In the genomic region with DNA sequence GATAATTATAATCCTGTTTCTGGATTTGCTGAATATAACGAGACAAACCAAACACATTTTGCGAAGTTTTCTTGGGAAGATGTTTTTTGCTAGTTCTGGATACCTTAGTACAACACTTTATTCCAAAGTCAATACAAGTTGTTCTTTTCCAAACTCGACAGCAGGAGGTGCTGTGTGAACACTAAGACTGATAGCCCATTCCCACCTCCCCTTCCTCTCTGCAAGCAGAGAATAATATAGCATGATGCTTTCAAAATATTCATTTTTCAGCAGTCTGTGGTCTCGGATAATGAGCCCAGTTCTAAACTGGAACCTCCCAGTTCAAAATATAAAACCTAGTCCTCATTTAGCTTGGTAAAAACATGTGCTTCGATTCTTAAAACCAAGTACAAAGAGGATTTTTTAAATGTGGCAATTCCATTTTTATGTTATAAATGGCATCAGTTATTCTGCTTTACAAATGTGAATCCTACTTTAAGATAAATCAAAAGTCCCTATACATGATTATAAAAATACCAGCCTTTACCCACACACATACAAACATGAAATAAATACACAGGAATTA, we compare ENCODE assay signal across 8 cellular contexts.
DNase-seq lines count a peak whose midpoint lies in the region; ATAC-seq and TF ChIP-seq lines count a peak whose summit lies in the region.

No MANE protein-coding gene starts in this region.

- ATAC-seq in HG02610 (IDR thresholded peaks at IDR 0.05; ENCODE audit: unreplicated experiment), result peak; percentile 49
- ATAC-seq in HG03460 (IDR thresholded peaks at IDR 0.05; ENCODE audit: unreplicated experiment), result no peak

- no peaks in the 10 kb centered on the region for H3K27me3 ChIP-seq in brain microvascular endothelial cell (replicated peaks)

- H3K4me3 ChIP-seq in brain microvascular endothelial cell (ENCODE audit: low read depth, low read length), result no peak overlapping the region

- H3K36me3 ChIP-seq in brain microvascular endothelial cell (replicated peaks), result no peaks in the 10 kb centered on the region

- DNase-seq in DMS79 treated with DMSO at 0.1 percent for 48 hours (lab: John Stamatoyannopoulos, UW), result peak; percentile 22
- DNase-seq in NCI-H82 treated with DMSO at 0.1 percent for 48 hours (lab: John Stamatoyannopoulos, UW; ENCODE audit: unreplicated experiment), result peak; percentile 32
- peak; percentile 34 for DNase-seq in brain microvascular endothelial cell
- DNase-seq in midbrain (lab: John Stamatoyannopoulos, UW), result peak; percentile 58
- DNase-seq in GF-D8 (lab: John Stamatoyannopoulos, UW), result no peak
- no peak for DNase-seq in GOT3 (lab: John Stamatoyannopoulos, UW)

- H3K27ac ChIP-seq in brain microvascular endothelial cell, result no peak overlapping the region

- in situ Hi-C loops in brain microvascular endothelial cell (cut with HindIII; ENCODE audit: low pct_ligation_motif_present, low sequenced_read_pairs), result no loop called here

- peak; percentile 75 for TF ChIP-seq CTCF in brain microvascular endothelial cell (IDR thresholded peaks at IDR 0.05; ENCODE audit: low read depth, low read length, missing control alignments)

Comparison
In these comparisons a context has a peak if more than half of its experiments do, and no peak if none do; other contexts are left out.
1. DNase-seq: peak in DMS79 treated with DMSO at 0.1 percent for 48 hours (single experiment), NCI-H82 treated with DMSO at 0.1 percent for 48 hours (single experiment), brain microvascular endothelial cell (single experiment) and midbrain (single experiment); none in GF-D8 (single experiment) and GOT3 (single experiment).